24 cellular contexts compared by ENCODE assay signal in genomic region chr10:51915031-51915542, GRCh38.
A peak's percentile ranks its signal among the peaks of the same experiment; 100 is the strongest.
DNase-seq lines count a peak whose midpoint lies in the region; ATAC-seq, FAIRE-seq and TF ChIP-seq lines count a peak whose summit lies in the region.
"Had no signal": no experiment of that assay in that cellular context is flagged by ENCODE, and none has a peak within 500 bp of the region (broad histone marks: within the 10 kb centered on the region; RNA-seq: fewer than 3 reads in every experiment).

No MANE protein-coding gene starts in this region.

- no peak for ATAC-seq in GM21528 (IDR thresholded peaks at IDR 0.05; ENCODE audit: low FRiP score, unreplicated experiment)
- no peak for ATAC-seq in GM19455 (IDR thresholded peaks at IDR 0.05; ENCODE audit: unreplicated experiment)
- ATAC-seq: left lung, mucosa of descending colon had no signal

- H3K27ac ChIP-seq in WERI-Rb-1, result no peak overlapping the region
- H3K27ac ChIP-seq: cardiac muscle cell, HL-60, left lung, upper lobe of left lung had no signal

- H3K27me3 ChIP-seq in WERI-Rb-1 (ENCODE audit: insufficient read depth, low read depth, severe bottlenecking), result no peaks in the 10 kb centered on the region
- H3K27me3 ChIP-seq: cardiac muscle cell, left lung, upper lobe of left lung had no signal

- DNase-seq in GM03348 (ENCODE audit: low spot score) (peak; percentile 10), NCI-H446 treated with DMSO at 0.1 percent for 48 hours (lab: John Stamatoyannopoulos, UW) (peak; percentile 7), fibroblast of the aortic adventitia (ENCODE audit: low read depth) (peak; percentile 55), myocyte (ENCODE audit: low read depth) (peak; percentile 21), GM19239 (ENCODE audit: insufficient read length, low spot score) (no peak), WERI-Rb-1 (no peak)
- DNase-seq: activated CD8-positive, alpha-beta memory T cell treated with anti-CD3 and anti-CD28 coated beads, Interleukin-2, amount 50 U/mL, for 4 hours; activated effector memory CD4-positive, alpha-beta T cell treated with anti-CD3 and anti-CD28 coated beads, Interleukin-2, amount 50 U/mL, for 16 hours; AML-193; DND-41; left lung; MM.1S; mucosa of descending colon; NCI-H146; NCI-H2171; OCI-M1; SIG-M5; stimulated activated CD4-positive, alpha-beta T cell treated with anti-CD3 and anti-CD28 coated beads, Interleukin-12 subunit alpha, Interleukin-12 subunit beta, amount 100 ng/mL, for 4 hours; upper lobe of left lung had no signal

- no peaks in the 10 kb centered on the region for H3K9me3 ChIP-seq in WERI-Rb-1 (ENCODE audit: severe bottlenecking)
- H3K9me3 ChIP-seq: left lung, mucosa of descending colon, upper lobe of left lung had no signal

- no peak overlapping the region for H3K4me3 ChIP-seq in fibroblast of the aortic adventitia (ENCODE audit: low read depth, low read length)
- H3K4me3 ChIP-seq in WERI-Rb-1 (ENCODE audit: low read depth, low read length), result no peak overlapping the region
- H3K4me3 ChIP-seq: cardiac muscle cell, left lung, mucosa of descending colon, upper lobe of left lung had no signal

- TF ChIP-seq CTCF in fibroblast of the aortic adventitia (IDR thresholded peaks at IDR 0.05; ENCODE audit: insufficient read depth, low read length) (no peak), WERI-Rb-1 (IDR thresholded peaks at IDR 0.05; ENCODE audit: low read depth, low read length) (no peak)

- FAIRE-seq in GM19239 (lab: Jason Lieb, UNC), result no peak
- FAIRE-seq: frontal cortex had no signal

- H3K36me3 ChIP-seq in WERI-Rb-1, result no peaks in the 10 kb centered on the region
- H3K36me3 ChIP-seq: cardiac muscle cell, left lung, upper lobe of left lung had no signal

Comparison
In these comparisons a context has a peak if more than half of its experiments do, and no peak if none do; other contexts are left out.
1. DNase-seq: peak in GM03348 (single experiment), NCI-H446 treated with DMSO at 0.1 percent for 48 hours (single experiment), fibroblast of the aortic adventitia (single experiment) and myocyte (single experiment); none in GM19239 (single experiment) and WERI-Rb-1 (single experiment).